ENCODE assay signal across 15 cellular contexts in genomic region chr2:164943289-164943688, GRCh38. TPM values are rescaled to one million over a fixed set of nuclear protein-coding genes. Genes with fewer than 3 reads are reported as not detected.
DNase-seq lines count a peak whose midpoint lies in the region; TF ChIP-seq lines count a peak whose summit lies in the region.
"Had no signal": no experiment of that assay in that cellular context is flagged by ENCODE, and none has a peak within 500 bp of the region (broad histone marks: within the 10 kb centered on the region; RNA-seq: fewer than 3 reads in every experiment).

No MANE protein-coding gene starts in this region.

- no peak overlapping the region for H3K4me3 Mint-ChIP-seq in progenitor cell of endocrine pancreas (ENCODE audit: low read depth)
- H3K4me3 Mint-ChIP-seq: CD14-positive monocyte; CD8-positive, alpha-beta T cell had no signal

- peaks cover 22% of the 10 kb centered on the region for H3K4me1 Mint-ChIP-seq in progenitor cell of endocrine pancreas (ENCODE audit: low read depth)
- H3K4me1 Mint-ChIP-seq: CD14-positive monocyte had no signal

- H3K4me2 ChIP-seq in hepatocyte (no peak overlapping the region), trophoblast cell (ENCODE audit: low read length) (no peak overlapping the region), osteoblast (ENCODE audit: insufficient read depth, low read length) (no peak overlapping the region)
- H3K4me2 ChIP-seq: A549 had no signal

- H3K9me2 ChIP-seq in hepatocyte (replicated peaks; ENCODE audit: insufficient read depth), result no peaks in the 10 kb centered on the region

- H3K27me3 ChIP-seq in hepatocyte (no peaks in the 10 kb centered on the region), trophoblast cell (ENCODE audit: insufficient read depth, low read length) (no peaks in the 10 kb centered on the region), osteoblast (ENCODE audit: insufficient read depth, low read length) (no peaks in the 10 kb centered on the region)

- H4K20me1 ChIP-seq in hepatocyte (ENCODE audit: insufficient read depth, poor library complexity, severe bottlenecking) (no peaks in the 10 kb centered on the region), osteoblast (ENCODE audit: insufficient read depth, low read length) (no peaks in the 10 kb centered on the region)

- no peak overlapping the region for H3K14ac ChIP-seq in trophoblast cell (ENCODE audit: low read length)

- H3K4ac ChIP-seq in trophoblast cell (ENCODE audit: low read depth, low read length), result no peak overlapping the region

- CTCF ChIA-PET in HEK293 (lab: Yijun Ruan, JAX), result interaction anchor here (0.5 to 1.2 kb wide), 5 partner anchors 25 to 110 kb away, joined by 3 to 4 read pairs (median 4); partner anchors contain the start of gene COBLL1

- H2BK12ac ChIP-seq in trophoblast cell (ENCODE audit: low read length), result no peak overlapping the region

- 86% methylated on average over 1 of the region's 1 CpG for WGBS in hepatocyte (ENCODE audit: low lambda C conversion rate, missing lambda C conversion rate)
- WGBS in trophoblast cell (ENCODE audit: extremely low coverage, insufficient coverage, insufficient read length), result no CpG with 5 or more reads among the region's 1 CpG

- H3K79me2 ChIP-seq in hepatocyte, result no peaks in the 10 kb centered on the region
- no peaks in the 10 kb centered on the region for H3K79me2 ChIP-seq in trophoblast cell (ENCODE audit: control insufficient read depth, insufficient read depth, low read length, poor library complexity)
- H3K79me2 ChIP-seq in osteoblast (ENCODE audit: insufficient read depth, low read length), result no peaks in the 10 kb centered on the region

- no peak for TF ChIP-seq CTCF in HEK293 (tag by site-specific recombination; IDR thresholded peaks at IDR 0.05)
- no peak for TF ChIP-seq CTCF in hepatocyte (IDR thresholded peaks at IDR 0.05; ENCODE audit: poor library complexity)
- TF ChIP-seq CTCF in progenitor cell of endocrine pancreas (IDR thresholded peaks at IDR 0.05; ENCODE audit: unreplicated experiment), result no peak
- no peak for TF ChIP-seq CTCF in osteoblast (IDR thresholded peaks at IDR 0.05; ENCODE audit: extremely low read depth, low read depth, low read length)

- H3K4me3 ChIP-seq in HEK293 (ENCODE audit: low read depth, low read length) (no peak overlapping the region), hepatocyte (no peak overlapping the region), trophoblast cell (ENCODE audit: low read depth, low read length) (no peak overlapping the region), osteoblast (ENCODE audit: insufficient read depth, low read length) (no peak overlapping the region)
- H3K4me3 ChIP-seq: A549 had no signal

- H3K18ac ChIP-seq in trophoblast cell (ENCODE audit: low read length), result no peak overlapping the region

- H3K27ac ChIP-seq in HEK293 (ENCODE audit: extremely low read depth, low read depth, low read length), result no peak overlapping the region
- H3K27ac ChIP-seq in hepatocyte, result no peak overlapping the region
- no peak overlapping the region for H3K27ac ChIP-seq in trophoblast cell (ENCODE audit: low read depth, low read length)
- H3K27ac ChIP-seq in osteoblast (ENCODE audit: low read depth, low read length), result no peak overlapping the region
- H3K27ac ChIP-seq: A549 had no signal

- H3K27ac Mint-ChIP-seq in progenitor cell of endocrine pancreas, result peak overlapping the region; percentile 9
- H3K27ac Mint-ChIP-seq: CD14-positive monocyte; CD8-positive, alpha-beta T cell had no signal

- H4K12ac ChIP-seq in trophoblast cell (ENCODE audit: low read depth, low read length), result no peak overlapping the region

- no peaks in the 10 kb centered on the region for H3K79me1 ChIP-seq in trophoblast cell (ENCODE audit: low read length)

- no peak overlapping the region for H3K23ac ChIP-seq in trophoblast cell (ENCODE audit: low read length)

- H3K27me3 Mint-ChIP-seq in progenitor cell of endocrine pancreas, result no peaks in the 10 kb centered on the region

- DNase-seq in DMS53 treated with DMSO at 0.1 percent for 48 hours (lab: John Stamatoyannopoulos, UW; ENCODE audit: unreplicated experiment), result peak; percentile 55
- no peak for DNase-seq in hepatocyte (ENCODE audit: low spot score)
- DNase-seq in progenitor cell of endocrine pancreas (ENCODE audit: low spot score, unreplicated experiment), result no peak
- no peak for DNase-seq in trophoblast cell
- DNase-seq in activated CD4-positive, alpha-beta T cell treated with anti-CD3 and anti-CD28 coated beads, Interleukin-2, amount 50 U/mL, for 1 hour, result no peak
- DNase-seq in osteoblast (ENCODE audit: insufficient read length, low spot score, missing footprints), result no peak
- DNase-seq: CD8-positive, alpha-beta T cell; COR-L47; DMS153; GF-D8 had no signal

- peaks cover 9% of the 10 kb centered on the region for H3K36me3 Mint-ChIP-seq in progenitor cell of endocrine pancreas (ENCODE audit: insufficient read depth)
- H3K36me3 Mint-ChIP-seq: CD14-positive monocyte; CD8-positive, alpha-beta T cell had no signal

- H2AFZ ChIP-seq in hepatocyte, result peak overlapping the region; percentile 19
- H2AFZ ChIP-seq in trophoblast cell (ENCODE audit: insufficient read depth, low read length, poor library complexity), result no peak overlapping the region
- no peak overlapping the region for H2AFZ ChIP-seq in osteoblast (ENCODE audit: low read length)

- H4K8ac ChIP-seq in trophoblast cell (ENCODE audit: low read depth, low read length), result no peak overlapping the region

- no peak overlapping the region for H3K9ac ChIP-seq in trophoblast cell (ENCODE audit: low read length)

- no peak overlapping the region for H2AK5ac ChIP-seq in trophoblast cell (ENCODE audit: low read length)

- H3K36me3 ChIP-seq in HEK293 (ENCODE audit: control insufficient read depth in 2 of 2, insufficient read depth in 1 of 2, low read length in 2 of 2) (no peaks in the 10 kb centered on the region), hepatocyte (replicated peaks; ENCODE audit: insufficient read depth, low read depth) (no peaks in the 10 kb centered on the region), trophoblast cell (ENCODE audit: control insufficient read depth in 1 of 2, insufficient read depth in 2 of 2, low read length in 2 of 2) (no peaks in the 10 kb centered on the region), osteoblast (ENCODE audit: insufficient read depth, low read length) (no peaks in the 10 kb centered on the region)

- H2BK5ac ChIP-seq in trophoblast cell (ENCODE audit: low read depth, low read length, poor library complexity), result no peak overlapping the region

- no peaks in the 10 kb centered on the region for H3K4me1 ChIP-seq in HEK293 (ENCODE audit: control insufficient read depth, insufficient read depth, low read length)
- H3K4me1 ChIP-seq in hepatocyte (ENCODE audit: insufficient read depth), result no peaks in the 10 kb centered on the region
- no peaks in the 10 kb centered on the region for H3K4me1 ChIP-seq in trophoblast cell (ENCODE audit: control insufficient read depth in 1 of 2, insufficient read depth in 2 of 2, low read length in 2 of 2)
- H3K4me1 ChIP-seq in osteoblast (ENCODE audit: insufficient read depth, low read length), result no peaks in the 10 kb centered on the region

- POLR2A ChIA-PET in HEK293 (lab: Yijun Ruan, JAX), result no interaction called here

- H3K9me3 Mint-ChIP-seq in progenitor cell of endocrine pancreas (ENCODE audit: low read depth), result peaks cover 4% of the 10 kb centered on the region
- H3K9me3 Mint-ChIP-seq: CD14-positive monocyte; CD8-positive, alpha-beta T cell had no signal

- H4K91ac ChIP-seq in trophoblast cell (ENCODE audit: low read depth, low read length), result no peak overlapping the region

- H2BK120ac ChIP-seq in trophoblast cell (ENCODE audit: insufficient read depth, low read length, poor library complexity), result no peak overlapping the region

- H3K9me3 ChIP-seq in HEK293 (ENCODE audit: control insufficient read depth, insufficient read depth, low read depth, low read length) (no peaks in the 10 kb centered on the region), hepatocyte (ENCODE audit: low read depth) (no peaks in the 10 kb centered on the region), trophoblast cell (ENCODE audit: insufficient read depth, low read depth, low read length) (no peaks in the 10 kb centered on the region), osteoblast (ENCODE audit: low read depth, low read length) (no peaks in the 10 kb centered on the region)
- H3K9me3 ChIP-seq: A549 had no signal

TF ChIP-seq in HEK293, 187 proteins besides CTCF, POLR2A, EP300 and RAD21:
- TF ChIP-seq, protein P1, sequence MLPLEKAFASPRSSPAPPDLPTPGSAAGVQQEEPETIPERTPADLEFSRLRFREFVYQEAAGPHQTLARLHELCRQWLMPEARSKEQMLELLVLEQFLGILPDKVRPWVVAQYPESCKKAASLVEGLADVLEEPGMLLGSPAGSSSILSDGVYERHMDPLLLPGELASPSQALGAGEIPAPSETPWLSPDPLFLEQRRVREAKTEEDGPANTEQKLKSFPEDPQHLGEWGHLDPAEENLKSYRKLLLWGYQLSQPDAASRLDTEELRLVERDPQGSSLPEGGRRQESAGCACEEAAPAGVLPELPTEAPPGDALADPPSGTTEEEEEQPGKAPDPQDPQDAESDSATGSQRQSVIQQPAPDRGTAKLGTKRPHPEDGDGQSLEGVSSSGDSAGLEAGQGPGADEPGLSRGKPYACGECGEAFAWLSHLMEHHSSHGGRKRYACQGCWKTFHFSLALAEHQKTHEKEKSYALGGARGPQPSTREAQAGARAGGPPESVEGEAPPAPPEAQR (tag by site-specific recombination; IDR thresholded peaks at IDR 0.05), result no peak
- 0 out of 2 replicates have a peak, but pooled peaks have one; percentile 25 for TF ChIP-seq ATF2 (tag by site-specific recombination; IDR thresholded peaks at IDR 0.05; ENCODE audit: low read depth)
- peak; percentile 62; the same call in 1 of the 2 replicates for TF ChIP-seq ZNF184 (tag by site-specific recombination; IDR thresholded peaks at IDR 0.05)
- TF ChIP-seq ZNF585B (tag by site-specific recombination; IDR thresholded peaks at IDR 0.05), result no peak
- TF ChIP-seq ZNF302 (tag by site-specific recombination; IDR thresholded peaks at IDR 0.05; ENCODE audit: low read depth), result no peak

RNA-seq across cellular contexts. Expression of gene SLC38A11, which starts 12.0 kb away (rescaled TPM):
- total RNA-seq in hepatocyte (5.1 and 8.4 TPM in 2 replicates), progenitor cell of endocrine pancreas (16.6 and 20.1 TPM in 2 replicates), osteoblast (not detected in 2 replicates)
- 4.6 and 7.7 TPM in 2 replicates for polyA plus RNA-seq in hepatocyte
- polyA plus RNA-seq in trophoblast cell (2013), result 0.04 and 0.05 TPM in 2 replicates
- total RNA-seq: CD8-positive, alpha-beta T cell; H4; HT1080 had no signal
- polyA plus RNA-seq: CD14-positive monocyte had no signal
